19 cellular contexts compared by ENCODE assay signal in genomic region chr6:159056941-159057340, GRCh38. TPM values are rescaled to one million over a fixed set of nuclear protein-coding genes. Genes with fewer than 3 reads are reported as not detected.
A peak's percentile ranks its signal among the peaks of the same experiment; 100 is the strongest.
DNase-seq lines count a peak whose midpoint lies in the region; ATAC-seq and TF ChIP-seq lines count a peak whose summit lies in the region.
"Had no signal": no experiment of that assay in that cellular context is flagged by ENCODE, and none has a peak within 500 bp of the region (broad histone marks: within the 10 kb centered on the region; RNA-seq: fewer than 3 reads in every experiment).

No MANE protein-coding gene starts in this region.

- H3K4me1 ChIP-seq in BLaER1 treated with 17β-estradiol and CSF1 and Interleukin-3, amounts not matched to agents 10 nM and 100 nM: peaks cover 36 to 98% (median 84%) of the 10 kb centered on the region in 10 experiments
- H3K4me1 ChIP-seq in hepatocyte (ENCODE audit: insufficient read depth): peaks cover 7% of the 10 kb centered on the region
- H3K4me1 ChIP-seq: body of pancreas, pancreas, sigmoid colon had no signal

- no peaks in the 10 kb centered on the region for H4K20me1 ChIP-seq in BLaER1 treated with 17β-estradiol and CSF1 and Interleukin-3, amounts not matched to agents 10 nM and 100 nM
- H4K20me1 ChIP-seq in hepatocyte (ENCODE audit: insufficient read depth, poor library complexity, severe bottlenecking): no peaks in the 10 kb centered on the region

- no peaks in the 10 kb centered on the region for H3K36me3 Mint-ChIP-seq in CD4-positive, alpha-beta T cell (ENCODE audit: low read depth)
- H3K36me3 Mint-ChIP-seq in activated B cell treated with CpG ODN at 0.5 μM for 24 hours (ENCODE audit: low read depth): no peaks in the 10 kb centered on the region

- H3K9me3 Mint-ChIP-seq in CD4-positive, alpha-beta T cell: no peaks in the 10 kb centered on the region
- no peaks in the 10 kb centered on the region for H3K9me3 Mint-ChIP-seq in activated B cell treated with CpG ODN at 0.5 μM for 24 hours

- POLR2A ChIA-PET in CD4-positive, alpha-beta T cell (lab: Charles Lee): interaction anchor here (0.9 to 5.9 kb wide), 5 partner anchors 8 to 50 kb away, joined by 3 to 45 read pairs (median 5); partner anchors contain the start of gene TAGAP
- POLR2A ChIA-PET in activated B cell treated with CpG ODN at 0.5 μM for 24 hours (lab: Charles Lee): interaction anchor here (0.7 to 5.3 kb wide), 7 partner anchors 13 to 47 kb away, joined by 3 to 82 read pairs (median 9); partner anchors contain the start of gene TAGAP

- peak overlapping the region; percentile 77 to 92 (median 85) for H3K4me2 ChIP-seq in BLaER1 treated with 17β-estradiol and CSF1 and Interleukin-3, amounts not matched to agents 10 nM and 100 nM
- peak overlapping the region; percentile 47 for H3K4me2 ChIP-seq in hepatocyte

- H3K4me1 Mint-ChIP-seq in CD4-positive, alpha-beta T cell (ENCODE audit: low read depth): peaks cover 72% of the 10 kb centered on the region
- peaks cover 84% of the 10 kb centered on the region for H3K4me1 Mint-ChIP-seq in activated B cell treated with CpG ODN at 0.5 μM for 24 hours

- no peaks in the 10 kb centered on the region for H3K79me2 ChIP-seq in hepatocyte

- intact Hi-C loops in CD4-positive, alpha-beta T cell (cut with DNase I, micrococcal nuclease): no loop called here
- intact Hi-C loops in activated B cell treated with CpG ODN at 0.5 μM for 24 hours (cut with micrococcal nuclease): loop anchor here (1.0 kb wide), 2 partner anchors 11 to 12 kb away; no protein-coding TSS in a partner anchor

- peaks cover 0 to 18% (median 5%) of the 10 kb centered on the region in 11 experiments; a peak in 9 of 22 replicates for H3K9me3 ChIP-seq in BLaER1 treated with 17β-estradiol and CSF1 and Interleukin-3, amounts not matched to agents 10 nM and 100 nM (replicated peaks in 1 of 11)
- no peaks in the 10 kb centered on the region for H3K9me3 ChIP-seq in CD4-positive, alpha-beta T cell (ENCODE audit: control insufficient read depth, low read length)
- no peaks in the 10 kb centered on the region for H3K9me3 ChIP-seq in hepatocyte (ENCODE audit: low read depth)
- H3K9me3 ChIP-seq: body of pancreas, lower lobe of right lung, pancreas had no signal

- H3K4me3 ChIP-seq in BLaER1 treated with 17β-estradiol and CSF1 and Interleukin-3, amounts not matched to agents 10 nM and 100 nM: peak overlapping the region in 4 of 10 experiments; percentile 16 to 41 (median 29); a peak in 5 of 20 replicates
- H3K4me3 ChIP-seq in hepatocyte: no peak overlapping the region
- H3K4me3 ChIP-seq: body of pancreas, lower lobe of right lung, pancreas, sigmoid colon, upper lobe of left lung had no signal

- WGBS in hepatocyte (ENCODE audit: low lambda C conversion rate, missing lambda C conversion rate): 54% methylated on average over 6 of the region's 6 CpGs

- no peak for TF ChIP-seq CTCF in CD4-positive, alpha-beta T cell (IDR thresholded peaks at IDR 0.05)
- TF ChIP-seq CTCF in activated B cell treated with CpG ODN at 0.5 μM for 24 hours (IDR thresholded peaks at IDR 0.05) (no peak), hepatocyte (IDR thresholded peaks at IDR 0.05; ENCODE audit: poor library complexity) (no peak)

- no peaks in the 10 kb centered on the region for H3K9me2 ChIP-seq in hepatocyte (replicated peaks; ENCODE audit: insufficient read depth)

- CTCF ChIA-PET in CD4-positive, alpha-beta T cell (lab: Charles Lee): interaction anchor here (1.1 to 1.3 kb wide), 2 partner anchors 14 to 47 kb away, joined by 4 to 7 read pairs; no protein-coding TSS in a partner anchor
- CTCF ChIA-PET in activated B cell treated with CpG ODN at 0.5 μM for 24 hours (lab: Charles Lee): interaction anchor here (0.9 to 1.2 kb wide), 2 partner anchors 14 to 15 kb away, joined by 3 to 4 read pairs; no protein-coding TSS in a partner anchor

- ATAC-seq in CD4-positive, alpha-beta T cell (ENCODE audit: poor library complexity): no peak
- no peak for ATAC-seq in activated B cell treated with CpG ODN at 0.5 μM for 24 hours (ENCODE audit: low read depth)
- no peak for ATAC-seq in GM21619 (IDR thresholded peaks at IDR 0.05; ENCODE audit: unreplicated experiment)
- ATAC-seq: body of pancreas, lower lobe of right lung, pancreas had no signal

- peak overlapping the region in 10 of 11 experiments; percentile 53 to 84 (median 74); a peak in 17 of 22 replicates for H3K9ac ChIP-seq in BLaER1 treated with 17β-estradiol and CSF1 and Interleukin-3, amounts not matched to agents 10 nM and 100 nM

- no peaks in the 10 kb centered on the region for H3K36me3 ChIP-seq in BLaER1 treated with 17β-estradiol and CSF1 and Interleukin-3, amounts not matched to agents 10 nM and 100 nM
- no peaks in the 10 kb centered on the region for H3K36me3 ChIP-seq in hepatocyte (replicated peaks; ENCODE audit: insufficient read depth, low read depth)
- H3K36me3 ChIP-seq: lower lobe of right lung, pancreas, sigmoid colon, upper lobe of left lung had no signal

- peak overlapping the region; percentile 68 for H3K27ac Mint-ChIP-seq in CD4-positive, alpha-beta T cell
- H3K27ac Mint-ChIP-seq in activated B cell treated with CpG ODN at 0.5 μM for 24 hours: peak overlapping the region; percentile 88

- 0 out of 22 replicates have a peak, but pooled peaks cover 0 to 3% (median 0%) of the 10 kb centered on the region in 11 experiments for H3K27me3 ChIP-seq in BLaER1 treated with 17β-estradiol and CSF1 and Interleukin-3, amounts not matched to agents 10 nM and 100 nM
- no peaks in the 10 kb centered on the region for H3K27me3 ChIP-seq in CD4-positive, alpha-beta T cell (ENCODE audit: control insufficient read depth, insufficient read depth, low read length)
- no peaks in the 10 kb centered on the region for H3K27me3 ChIP-seq in hepatocyte
- H3K27me3 ChIP-seq: body of pancreas, pancreas, sigmoid colon, upper lobe of left lung had no signal

- no peaks in the 10 kb centered on the region for H3K27me3 Mint-ChIP-seq in CD4-positive, alpha-beta T cell
- H3K27me3 Mint-ChIP-seq in activated B cell treated with CpG ODN at 0.5 μM for 24 hours: no peaks in the 10 kb centered on the region

- H2AFZ ChIP-seq in hepatocyte: no peak overlapping the region

- H3K4me3 Mint-ChIP-seq in CD4-positive, alpha-beta T cell: peak overlapping the region; percentile 18
- no peak overlapping the region for H3K4me3 Mint-ChIP-seq in activated B cell treated with CpG ODN at 0.5 μM for 24 hours

- peak overlapping the region in 10 of 11 experiments; percentile 49 to 92 (median 88); a peak in 20 of 22 replicates for H3K27ac ChIP-seq in BLaER1 treated with 17β-estradiol and CSF1 and Interleukin-3, amounts not matched to agents 10 nM and 100 nM
- H3K27ac ChIP-seq in CD4-positive, alpha-beta T cell (ENCODE audit: low read depth, low read length): no peak overlapping the region
- peak overlapping the region; percentile 50 for H3K27ac ChIP-seq in hepatocyte
- H3K27ac ChIP-seq: body of pancreas, lower lobe of right lung, pancreas had no signal

- no peak for DNase-seq in CD4-positive, alpha-beta T cell
- no peak for DNase-seq in activated B cell treated with CpG ODN at 0.5 μM for 24 hours
- DNase-seq in hepatocyte (ENCODE audit: low spot score): no peak
- DNase-seq in NCI-H2171 (lab: John Stamatoyannopoulos, UW): no peak
- DNase-seq in activated gamma-delta T cell treated with Interleukin-2 at 50 U/mL for 16 hours: no peak
- no peak for DNase-seq in NCI-H345 treated with DMSO at 0.1 percent for 48 hours (lab: John Stamatoyannopoulos, UW; ENCODE audit: unreplicated experiment)
- DNase-seq: activated CD8-positive, alpha-beta memory T cell treated with anti-CD3 and anti-CD28 coated beads for 24 hours; body of pancreas; H7; islet precursor cell; lower lobe of right lung; NCI-H1105; NCI-H526 treated with DMSO at 0.1 percent for 48 hours; pancreas; Right ventricle myocardium superior; sigmoid colon; upper lobe of left lung had no signal

RNA-seq across cellular contexts. Expression of gene TAGAP, which starts 12.2 kb away (rescaled TPM):
- total RNA-seq in CD4-positive, alpha-beta T cell: 100 to 1,000 TPM; 245 to 261 TPM
- total RNA-seq in activated B cell treated with CpG ODN at 0.5 μM for 24 hours (129 TPM in 2 replicates), hepatocyte (4.4 and 4.9 TPM in 2 replicates)
- 1.9 and 2.9 TPM in 2 replicates for polyA plus RNA-seq in hepatocyte
- total RNA-seq: H7 had no signal

RNA-seq across cellular contexts. Expression of gene RSPH3, which starts 56.9 kb away (rescaled TPM):
- 1 to 10 TPM in 1 of 2 experiments, under 1 TPM in 1; 0.59 to 1.1 TPM for total RNA-seq in CD4-positive, alpha-beta T cell
- total RNA-seq in activated B cell treated with CpG ODN at 0.5 μM for 24 hours: 1.9 and 2.4 TPM in 2 replicates
- 7.8 and 8.0 TPM in 2 replicates for total RNA-seq in hepatocyte
- 8.2 and 12.9 TPM in 2 replicates for polyA plus RNA-seq in hepatocyte

Comparison
In these comparisons a context has a peak if more than half of its experiments do, and no peak if none do; other contexts are left out.
1. RNA of gene TAGAP, which starts 12.2 kb away (total RNA-seq): 245 to 261 TPM in CD4-positive, alpha-beta T cell and 129 TPM in activated B cell treated with CpG ODN at 0.5 μM for 24 hours; 4.4 to 4.9 TPM in hepatocyte; every median in the first group is over 10 times any median in the second.